In the genomic region with DNA sequence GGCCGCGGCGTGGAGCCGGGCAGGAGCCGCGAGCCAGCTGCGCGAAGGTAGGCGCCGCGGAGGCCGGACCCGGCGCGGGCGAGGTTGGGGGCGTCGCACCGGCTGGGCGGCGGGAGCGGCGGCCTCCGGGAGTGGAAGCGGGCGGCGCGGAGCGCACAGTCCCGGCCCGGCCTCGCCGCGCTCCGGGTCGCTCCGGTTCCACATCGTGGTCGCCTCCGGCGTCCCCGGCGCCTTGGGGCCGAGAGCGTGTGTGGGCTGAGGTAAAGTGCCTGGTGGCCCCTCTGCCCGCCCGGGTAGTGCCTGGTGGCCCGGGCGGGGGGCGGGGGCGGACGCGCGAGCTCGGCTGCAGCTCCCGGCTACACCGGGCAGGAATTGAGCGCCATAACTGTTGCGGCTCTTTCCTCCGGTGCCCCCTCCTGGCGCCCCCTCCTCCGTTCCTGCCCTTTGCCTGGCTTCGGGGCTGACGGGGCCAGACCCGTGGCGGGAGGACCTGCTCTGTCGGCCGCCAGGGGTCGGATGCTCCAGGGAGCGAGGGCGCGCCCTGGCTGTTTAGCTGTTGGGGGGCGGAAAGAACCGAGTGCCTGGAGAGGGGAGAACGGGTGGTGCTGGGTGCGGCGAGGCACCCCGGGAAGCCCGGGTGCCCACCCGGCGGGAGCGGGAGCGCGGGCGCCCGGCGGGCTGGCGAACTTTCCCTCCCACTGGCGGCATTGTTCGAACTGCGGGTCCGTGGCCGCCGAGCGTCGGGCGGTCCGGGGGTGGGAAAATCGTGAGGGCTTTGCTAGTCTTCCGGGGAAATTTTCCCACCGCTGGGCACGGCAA, we compare ENCODE assay signal across 8 cellular contexts. TPM values are rescaled to one million over a fixed set of nuclear protein-coding genes. Genes with fewer than 3 reads are reported as not detected.
DNase-seq lines count a peak whose midpoint lies in the region; ATAC-seq, FAIRE-seq and TF ChIP-seq lines count a peak whose summit lies in the region.

No MANE protein-coding gene starts in this region.

- peak overlapping the region; percentile 71 for H4K5ac ChIP-seq in H1 (ENCODE audit: insufficient read length, low read depth, low read length)
- H4K5ac ChIP-seq in mesendoderm (ENCODE audit: low read length), result no peak overlapping the region

- DNase-seq in AG09319 (ENCODE audit: extremely low read depth, low read depth) (no peak), H1 (ENCODE audit: low read depth in 1 of 2, low spot score in 2 of 2) (peak in 1 of 2 experiments; percentile 60), mesendoderm (peak; percentile 78), A172 (ENCODE audit: low spot score) (no peak)

- peak; percentile 50 to 66 for TF ChIP-seq POLR2A in H1 (IDR thresholded peaks at IDR 0.05; ENCODE audit: control extremely low read depth in 1 of 2, low read depth in 2 of 2, low read length in 2 of 2)

- WGBS in H1 (ENCODE audit: extremely low coverage in 1 of 2, insufficient coverage in 1 of 2, insufficient read length in 1 of 2, insufficient replicate concordance in 2 of 2, low coverage in 1 of 2, low lambda C conversion rate in 2 of 2, missing lambda C conversion rate in 1 of 2), 2 experiments, result 0% methylated on average over 2 of the region's 102 CpGs; no CpG with 5 or more reads in 1 of the 2 experiments
- WGBS in mesendoderm (ENCODE audit: extremely low coverage, insufficient coverage, low lambda C conversion rate), result no CpG with 5 or more reads among the region's 102 CpGs
- under 1% methylated on average over 97 of the region's 102 CpGs for WGBS in thymus

- H3K23ac ChIP-seq in H1 (ENCODE audit: insufficient read length) (no peak overlapping the region), mesendoderm (ENCODE audit: low read length) (no peak overlapping the region)

- H3K36me3 ChIP-seq in H1 (ENCODE audit: control insufficient read depth in 2 of 4, insufficient read depth in 4 of 4, low read length in 3 of 4) (no peaks in the 10 kb centered on the region), mesendoderm (ENCODE audit: control insufficient read depth, insufficient read depth, low read length) (no peaks in the 10 kb centered on the region), thymus (ENCODE audit: control insufficient read depth, insufficient read depth) (no peaks in the 10 kb centered on the region)

- H3K4me3 ChIP-seq in WI38 (ENCODE audit: low read depth, low read length) (peak overlapping the region; percentile 64), H1 (ENCODE audit: extremely low read depth in 1 of 4, insufficient read depth in 2 of 4, low read depth in 3 of 4, low read length in 4 of 4) (peak overlapping the region; percentile 63 to 88 (median 66)), mesendoderm (ENCODE audit: low read length) (peak overlapping the region; percentile 60), thymus (ENCODE audit: low read length) (peak overlapping the region; percentile 67)

- H3K18ac ChIP-seq in H1 (ENCODE audit: extremely low read depth, low read length) (peak overlapping the region; percentile 60), mesendoderm (ENCODE audit: low read length) (peak overlapping the region; percentile 83)

- no peaks in the 10 kb centered on the region for H3K9me3 ChIP-seq in H1 (ENCODE audit: insufficient read depth in 2 of 2, low read depth in 1 of 2, low read length in 1 of 2)
- H3K9me3 ChIP-seq in thymus (ENCODE audit: control insufficient read depth), result no peaks in the 10 kb centered on the region

- no peak overlapping the region for H2AFZ ChIP-seq in H1 (ENCODE audit: low read length)

- H3K23me2 ChIP-seq in H1 (ENCODE audit: low read depth, low read length), result 0 out of 2 replicates have a peak, but pooled peaks cover 3% of the 10 kb centered on the region

- peak; percentile 35 to 52; a peak in 3 of 4 replicates for TF ChIP-seq RAD21 in H1 (IDR thresholded peaks at IDR 0.05 in 1 of 2, conservative IDR thresholded peaks at IDR 0.05 in 1 of 2; ENCODE audit: low read depth in 2 of 2, low read length in 2 of 2)

- peak; percentile 63 for ATAC-seq in GM18511 (IDR thresholded peaks at IDR 0.05; ENCODE audit: unreplicated experiment)

- H3K4me2 ChIP-seq in H1 (ENCODE audit: insufficient read depth in 1 of 2, low read depth in 2 of 2, low read length in 2 of 2) (peak overlapping the region; percentile 76 to 87; a peak in 3 of 4 replicates), mesendoderm (ENCODE audit: low read length) (no peak overlapping the region)

- H2BK120ac ChIP-seq in H1 (replicated peaks; ENCODE audit: low read depth, low read length) (no peak overlapping the region), mesendoderm (ENCODE audit: low read depth, low read length) (no peak overlapping the region)

- no peak for FAIRE-seq in H1 (lab: Jason Lieb, UNC)

- H4K8ac ChIP-seq in H1 (ENCODE audit: extremely low read depth, insufficient read depth, low read length) (peak overlapping the region; percentile 85; the same call in 1 of the 2 replicates), mesendoderm (ENCODE audit: low read depth, low read length) (no peak overlapping the region)

- no peaks in the 10 kb centered on the region for H3K27me3 ChIP-seq in H1 (replicated peaks in 1 of 4; ENCODE audit: control insufficient read depth in 3 of 4, extremely low read depth in 1 of 4, insufficient read depth in 3 of 4, low read length in 3 of 4)
- no peaks in the 10 kb centered on the region for H3K27me3 ChIP-seq in mesendoderm (ENCODE audit: insufficient read depth, low read length, poor library complexity)
- H3K27me3 ChIP-seq in thymus (ENCODE audit: control insufficient read depth, insufficient read depth), result no peaks in the 10 kb centered on the region

- peaks cover 0 to 3% (median 0%) of the 10 kb centered on the region in 4 experiments; a peak in 3 of 7 replicates for H3K4me1 ChIP-seq in H1 (replicated peaks in 1 of 4; ENCODE audit: control insufficient read depth in 3 of 4, insufficient read depth in 4 of 4, low read length in 3 of 4)
- peaks cover 3% of the 10 kb centered on the region for H3K4me1 ChIP-seq in mesendoderm (ENCODE audit: control insufficient read depth, low read depth, low read length)
- no peaks in the 10 kb centered on the region for H3K4me1 ChIP-seq in thymus (ENCODE audit: control insufficient read depth, insufficient read depth, low read length)

- H3K9ac ChIP-seq in H1 (replicated peaks in 1 of 4; ENCODE audit: extremely low read depth in 1 of 4, low read depth in 3 of 4, low read length in 3 of 4) (peak overlapping the region; percentile 25 to 87 (median 69); a peak in 6 of 7 replicates), mesendoderm (ENCODE audit: low read length) (peak overlapping the region; percentile 74)

- peaks cover 8 to 46% of the 10 kb centered on the region in 2 experiments; a peak in 3 of 4 replicates for H3K79me2 ChIP-seq in H1 (ENCODE audit: control insufficient read depth in 1 of 2, insufficient read depth in 2 of 2, low read length in 2 of 2)
- peaks cover 25% of the 10 kb centered on the region for H3K79me2 ChIP-seq in mesendoderm (ENCODE audit: control insufficient read depth, insufficient read depth, low read length)

- no peak for TF ChIP-seq EP300 in H1 (IDR thresholded peaks at IDR 0.05; ENCODE audit: borderline replicate concordance in 1 of 2, low read depth in 2 of 2, low read length in 2 of 2)

- no peak overlapping the region for H2BK15ac ChIP-seq in H1 (ENCODE audit: low read length)
- H2BK15ac ChIP-seq in mesendoderm (replicated peaks; ENCODE audit: low read depth), result no peak overlapping the region

- H3K56ac ChIP-seq in H1 (replicated peaks; ENCODE audit: insufficient read length, low read depth, low read length), result no peak overlapping the region
- peak overlapping the region; percentile 77 for H3K56ac ChIP-seq in mesendoderm (ENCODE audit: low read length)

- peaks cover 0 to 3% of the 10 kb centered on the region in 2 experiments for H4K20me1 ChIP-seq in H1 (replicated peaks in 1 of 2; ENCODE audit: control insufficient read depth in 1 of 2, insufficient read depth in 2 of 2, low read length in 2 of 2)

- H2AK5ac ChIP-seq in H1 (ENCODE audit: low read depth, low read length) (no peak overlapping the region), mesendoderm (ENCODE audit: low read length) (no peak overlapping the region)

- CTCF ChIA-PET in H1 (lab: Charles Lee; ENCODE audit: partially characterized antibody), result interaction anchor here (0.6 to 1.9 kb wide), 6 partner anchors 22 to 409 kb away, joined by 3 to 7 read pairs (median 4); no protein-coding TSS in a partner anchor

- H2BK5ac ChIP-seq in H1 (ENCODE audit: low read depth, low read length) (no peak overlapping the region), mesendoderm (ENCODE audit: low read length) (no peak overlapping the region)

- H2BK12ac ChIP-seq in H1 (ENCODE audit: low read depth, low read length), result no peak overlapping the region

- TF ChIP-seq CTCF in AG09319 (IDR thresholded peaks at IDR 0.05; ENCODE audit: low read depth, low read length) (peak; percentile 48), LNCAP (IDR thresholded peaks at IDR 0.05) (peak; percentile 54), WI38 (IDR thresholded peaks at IDR 0.05; ENCODE audit: low read depth, low read length) (peak; percentile 60), H1 (IDR thresholded peaks at IDR 0.05; ENCODE audit: control extremely low read depth in 1 of 3, insufficient read depth in 1 of 3, low read depth in 1 of 3, low read length in 3 of 3) (peak; percentile 49 to 60 (median 52))

- H2BK20ac ChIP-seq in H1 (ENCODE audit: low read length), result no peak overlapping the region

- no peak overlapping the region for H3K14ac ChIP-seq in H1 (ENCODE audit: insufficient read length)

- H3K79me1 ChIP-seq in H1 (ENCODE audit: low read depth, low read length) (peaks cover 2% of the 10 kb centered on the region; the same call in 1 of the 2 replicates), mesendoderm (ENCODE audit: low read length) (peaks cover 2% of the 10 kb centered on the region)

- H3K4ac ChIP-seq in H1 (replicated peaks; ENCODE audit: insufficient read length, low read depth, low read length), result no peak overlapping the region
- no peak overlapping the region for H3K4ac ChIP-seq in mesendoderm (ENCODE audit: low read depth, low read length)

- H3K27ac ChIP-seq in H1 (ENCODE audit: low read depth, low read length) (no peak overlapping the region; the same call in 1 of the 2 replicates), mesendoderm (ENCODE audit: low read depth, low read length) (peak overlapping the region; percentile 73), thymus (ENCODE audit: low read depth) (peak overlapping the region; percentile 18)

- POLR2A ChIA-PET in H1 (lab: Charles Lee; ENCODE audit: partially characterized antibody), result interaction anchor here (0.7 to 1.7 kb wide), 3 partner anchors 20 to 153 kb away, joined by 3 to 5 read pairs (median 3); no protein-coding TSS in a partner anchor

- no peak overlapping the region for H4K91ac ChIP-seq in H1 (replicated peaks; ENCODE audit: insufficient read length, low read length)

RNA-seq across cellular contexts. Expression of gene JADE3, which starts 0.7 kb away (rescaled TPM):
- 21.5 and 25.2 TPM in 2 replicates for total RNA-seq in H1 (2021; fragmentation: NEBNext Ultra II Directional; extraction: Animal tissue kit (Norgen Biotek cat#: 25700))
- 4.8 and 6.9 TPM in 2 replicates for polyA plus RNA-seq in H1 (2011; rRNA removed)
- polyA plus RNA-seq in H1 (2011; cell fraction: cytosol; rRNA removed), result 9.4 TPM
- polyA plus RNA-seq in H1 (2011; cell fraction: nucleus; rRNA removed), result 10.0 TPM
- polyA plus RNA-seq in H1 (2012, experiment 1 of 2), result 9.7 to 16.4 TPM (median 12.6 TPM) in 4 replicates
- 0.72 TPM for polyA plus RNA-seq in H1 (2012, experiment 2 of 2)
- polyA plus RNA-seq in H1 (2013, experiment 1 of 2), result 8.8 TPM
- 9.3 TPM for polyA plus RNA-seq in H1 (2013, experiment 2 of 2)
- 21.9 and 36.9 TPM in 2 replicates for polyA minus RNA-seq in H1 (2011; rRNA and poly(A)+ RNA removed)
- polyA minus RNA-seq in H1 (2011; cell fraction: cytosol; rRNA and poly(A)+ RNA removed), result 13.7 TPM
- 9.7 TPM for polyA minus RNA-seq in H1 (2011; cell fraction: nucleus; rRNA and poly(A)+ RNA removed)
- polyA plus RNA-seq in mesendoderm (2013, experiment 1 of 2), result 7.8 TPM
- 7.9 TPM for polyA plus RNA-seq in mesendoderm (2013, experiment 2 of 2)
- 3.8 TPM for polyA plus RNA-seq in thymus
- total RNA-seq in A172 (2014; rRNA removed; shearing (Covaris generic)), result 3.7 and 5.6 TPM in 2 replicates
